In the genomic region with DNA sequence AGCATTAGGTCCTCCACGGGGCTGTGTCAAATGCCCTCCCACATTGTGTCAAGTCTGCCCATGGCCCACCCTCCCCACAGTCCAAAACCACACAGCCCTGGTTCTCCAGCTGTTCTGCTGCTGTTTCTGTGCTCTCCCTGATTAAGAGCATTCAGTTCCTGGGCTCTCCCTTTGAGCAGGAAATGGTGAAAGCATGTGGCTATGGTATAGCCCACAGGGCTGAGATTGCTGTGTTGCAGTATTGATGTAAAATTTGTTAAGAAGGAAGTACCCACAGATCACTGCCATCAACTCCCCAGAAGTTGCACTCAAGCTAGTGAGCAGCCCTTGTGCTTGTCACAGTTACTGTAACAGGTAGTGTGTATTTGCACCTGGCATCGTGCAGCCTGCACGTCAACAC, we compare ENCODE assay signal across 6 cellular contexts. TPM values are rescaled to one million over a fixed set of nuclear protein-coding genes. Genes with fewer than 3 reads are reported as not detected.
"Had no signal": no experiment of that assay in that cellular context is flagged by ENCODE, and none has a peak within 500 bp of the region (broad histone marks: within the 10 kb centered on the region; RNA-seq: fewer than 3 reads in every experiment).

No MANE protein-coding gene starts in this region.

RNA-seq across cellular contexts. Expression of gene SYT15, which starts 9.3 kb away (rescaled TPM):
- total RNA-seq: PC-3 had no signal

RNA-seq across cellular contexts. Expression of gene GPRIN2, which starts 31.8 kb away (rescaled TPM):
- total RNA-seq: activated T-cell treated with anti-CD3 and anti-CD28 coated beads, Interleukin-2, amount 50 U/mL, for 4 hours; activated T-helper 2 cell treated with anti-CD3 and anti-CD28 coated beads, Interferon-gamma antibody, Interleukin-2, Interleukin-4, amounts not matched to agents 10 μg/mL and 5 μg/mL and 100 μg/mL, durations not matched to agents 14 hours and 24 hours and 36 hours; LHCN-M2; T-cell; T-helper 2 cell treated with Interferon-gamma antibody and Interleukin-4, amounts not matched to agents 100 ng/mL and 5 ng/mL, for 36 hours had no signal
